ENCODE assay signal across 1 cellular context in the genomic region with DNA sequence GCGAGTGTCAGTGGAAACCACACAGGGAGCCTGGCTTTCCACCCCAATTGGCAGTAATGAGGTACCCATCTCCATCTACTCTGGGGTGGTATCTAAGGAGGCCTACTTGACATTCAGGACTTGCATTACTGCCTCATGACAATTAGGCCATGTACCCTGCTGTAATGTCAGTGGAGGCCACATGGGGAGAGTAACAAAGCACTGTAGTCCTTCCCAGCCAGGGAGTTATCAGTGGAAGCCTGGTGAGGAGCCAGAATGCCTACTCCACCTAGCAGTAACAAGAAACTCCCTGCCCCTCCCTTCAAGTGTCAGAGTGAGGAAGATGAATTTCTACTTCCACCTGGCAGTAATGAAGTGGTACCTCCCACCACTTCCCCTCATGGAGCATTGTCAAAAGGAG.
TF ChIP-seq lines count a peak whose summit lies in the region.

No MANE protein-coding gene starts in this region.

TF ChIP-seq in HCT116, 20 proteins besides CTCF, POLR2A, EP300 and RAD21 (continued from another document):
- TF ChIP-seq POLR2AphosphoS5 (IDR thresholded peaks at IDR 0.05; ENCODE audit: low read depth, low read length) (no peak), SIN3A (IDR thresholded peaks at IDR 0.05; ENCODE audit: low read depth) (no peak)
